17 cellular contexts compared by ENCODE assay signal in genomic region chr2:67039701-67040100, GRCh38.
DNase-seq lines count a peak whose midpoint lies in the region; ATAC-seq, FAIRE-seq and TF ChIP-seq lines count a peak whose summit lies in the region.
"Had no signal": no experiment of that assay in that cellular context is flagged by ENCODE, and none has a peak within 500 bp of the region (broad histone marks: within the 10 kb centered on the region; RNA-seq: fewer than 3 reads in every experiment).

No MANE protein-coding gene starts in this region.

- H3K79me2 ChIP-seq in HepG2 (ENCODE audit: insufficient read depth, low read length) = no peaks in the 10 kb centered on the region

- H3K4me3 ChIP-seq in A673 (ENCODE audit: low read depth, low read length, poor library complexity, severe bottlenecking) (no peak overlapping the region), body of pancreas (no peak overlapping the region), HepG2 (replicated peaks in 1 of 3; ENCODE audit: insufficient read depth in 1 of 3, low read depth in 2 of 3, low read length in 3 of 3) (no peak overlapping the region)
- H3K4me3 ChIP-seq: SJSA1 had no signal

- TF ChIP-seq EP300 in HepG2 (IDR thresholded peaks at IDR 0.05; ENCODE audit: low read depth in 2 of 2, low read length in 2 of 2) (no peak), HepG2 (CRISPR knock-in tag; IDR thresholded peaks at IDR 0.05; ENCODE audit: borderline replicate concordance) (no peak)

- ATAC-seq in body of pancreas (peak; percentile 4), HepG2 (no peak), HG02798 (IDR thresholded peaks at IDR 0.05; ENCODE audit: poor library complexity, unreplicated experiment) (no peak)
- ATAC-seq: PC-3 had no signal

- 11 to 16% methylated on average over 2 of the region's 2 CpGs for WGBS in body of pancreas, 2 donors
- 27% methylated on average over 2 of the region's 2 CpGs for WGBS in HepG2 (ENCODE audit: low lambda C conversion rate)

- no peak overlapping the region for H3K27ac ChIP-seq in A673 (ENCODE audit: low read depth, low read length, poor library complexity, severe bottlenecking)
- H3K27ac ChIP-seq in body of pancreas = peak overlapping the region; percentile 91 to 95 (median 92)
- H3K27ac ChIP-seq in HepG2 (ENCODE audit: extremely low read length, insufficient read depth, low read length) = no peak overlapping the region
- H3K27ac ChIP-seq: C4-2B, RWPE1, SJSA1 had no signal

- TF ChIP-seq POLR2A in body of pancreas (IDR thresholded peaks at IDR 0.05) = no peak
- TF ChIP-seq POLR2A in HepG2 (IDR thresholded peaks at IDR 0.05; ENCODE audit: insufficient read depth in 1 of 2, low read depth in 2 of 2, low read length in 2 of 2) = no peak

- BruUV-seq in A673 (replicated peaks; lab: Mats Ljungman, UMichigan) (no TSS peak), HepG2 (replicated peaks; lab: Mats Ljungman, UMichigan) (no TSS peak)

- POLR2A ChIA-PET in A673 (lab: Charles Lee; ENCODE audit: low non-redundant PET) = no interaction called here
- POLR2A ChIA-PET in HepG2 (lab: Yijun Ruan, JAX) = no interaction called here

- in situ Hi-C loops in HepG2 (cut with HindIII; ENCODE audit: extremely low pct_ligation_motif_present, low pct_unique_long_range_greater_than_20kb) = no loop called here

- H4K20me1 ChIP-seq in HepG2 (ENCODE audit: insufficient read depth, low read length) = no peaks in the 10 kb centered on the region

- H3K27me3 ChIP-seq in A673 (replicated peaks; ENCODE audit: insufficient read depth, low read depth, low read length, poor library complexity) (no peaks in the 10 kb centered on the region), body of pancreas (no peaks in the 10 kb centered on the region), HepG2 (ENCODE audit: control insufficient read depth in 1 of 2, insufficient read depth in 2 of 2, low read length in 2 of 2) (no peaks in the 10 kb centered on the region)
- H3K27me3 ChIP-seq: SJSA1 had no signal

- H3K9me3 ChIP-seq in A673 (ENCODE audit: low read depth, low read length, poor library complexity, severe bottlenecking) (no peaks in the 10 kb centered on the region), body of pancreas (no peaks in the 10 kb centered on the region), HepG2 (ENCODE audit: low read length) (peaks cover 93% of the 10 kb centered on the region)
- H3K9me3 ChIP-seq: SJSA1 had no signal

- H3K36me3 ChIP-seq in A673 (ENCODE audit: insufficient read depth, low read length, poor library complexity, severe bottlenecking) = no peaks in the 10 kb centered on the region
- no peaks in the 10 kb centered on the region for H3K36me3 ChIP-seq in body of pancreas (replicated peaks in 1 of 2; ENCODE audit: insufficient read depth in 1 of 2, low read depth in 2 of 2)
- H3K36me3 ChIP-seq in HepG2 (replicated peaks in 1 of 2; ENCODE audit: control insufficient read depth in 1 of 2, insufficient read depth in 2 of 2, low read length in 2 of 2) = no peaks in the 10 kb centered on the region
- H3K36me3 ChIP-seq: SJSA1 had no signal

- H3K4me2 ChIP-seq in HepG2 (ENCODE audit: low read depth, low read length) = no peak overlapping the region

- FAIRE-seq in HepG2 (lab: Jason Lieb, UNC) = no peak

- intact Hi-C loops in A673 (cut with micrococcal nuclease; ENCODE audit: unreplicated experiment) = no loop called here
- intact Hi-C loops in body of pancreas (cut with DNase I) = no loop called here
- intact Hi-C loops in HepG2 (cut with micrococcal nuclease; ENCODE audit: unreplicated experiment) = no loop called here

- DNase-seq in A673 (ENCODE audit: low spot score) (peak; percentile 61), NCI-H146 (lab: John Stamatoyannopoulos, UW) (peak; percentile 74), body of pancreas (peak in 2 of 4 donors; percentile 16 to 29), HepG2 (ENCODE audit: low spot score) (no peak), NCI-H1048 (lab: John Stamatoyannopoulos, UW) (no peak), GF-D8 (lab: John Stamatoyannopoulos, UW) (no peak)
- no peak for DNase-seq in effector CD4-positive, alpha-beta T cell
- DNase-seq: NCI-H1092; NCI-H2029; NCI-H2171 treated with DMSO at 0.1 percent for 48 hours; NK-92 treated with Interleukin-12 subunit alpha and Interleukin-12 subunit beta, amount 100 ng/mL, for 24 hours; SW 1271 had no signal

- H3K4me1 ChIP-seq in A673 (ENCODE audit: insufficient read depth, low read length, poor library complexity, severe bottlenecking) = peaks cover 9% of the 10 kb centered on the region
- H3K4me1 ChIP-seq in body of pancreas = peaks cover 91% of the 10 kb centered on the region
- 0 out of 2 replicates have a peak, but pooled peaks cover 10% of the 10 kb centered on the region for H3K4me1 ChIP-seq in HepG2 (ENCODE audit: insufficient read depth, low read length)
- H3K4me1 ChIP-seq: SJSA1 had no signal

- H3K9ac ChIP-seq in HepG2 (ENCODE audit: insufficient read depth, low read depth, low read length) = no peak overlapping the region

- CTCF ChIA-PET in A673 (lab: Charles Lee) (no interaction called here), HepG2 (lab: Yijun Ruan, JAX; ENCODE audit: low intra/inter-chr PET ratio, low total read pairs) (no interaction called here)

- TF ChIP-seq CTCF in A673 (conservative IDR thresholded peaks at IDR 0.05; ENCODE audit: low read depth, low read length) (no peak), body of pancreas (IDR thresholded peaks at IDR 0.05) (no peak), HepG2 (CRISPR knock-in tag; IDR thresholded peaks at IDR 0.05) (no peak)

- TF ChIP-seq RAD21 in HepG2 (CRISPR knock-in tag; IDR thresholded peaks at IDR 0.05) = no peak

- H2AFZ ChIP-seq in HepG2 (ENCODE audit: low read length) = no peak overlapping the region

TF ChIP-seq in HepG2, 621 proteins besides CTCF, POLR2A, EP300 and RAD21:
- TF ChIP-seq NRL (CRISPR knock-in tag; IDR thresholded peaks at IDR 0.05; ENCODE audit: borderline replicate concordance) = no peak
- TF ChIP-seq MAFK (conservative IDR thresholded peaks at IDR 0.05 in 1 of 2, IDR thresholded peaks at IDR 0.05 in 1 of 2; ENCODE audit: low read length in 2 of 2) = peak; percentile 48 to 63
- no peak for TF ChIP-seq AGO2 (optimal IDR thresholded peaks at IDR 0.05; ENCODE audit: low read depth, low read length)
- 0 out of 2 replicates have a peak, but pooled peaks have one; percentile 19 for TF ChIP-seq AHDC1 (CRISPR knock-in tag; IDR thresholded peaks at IDR 0.05; ENCODE audit: borderline replicate concordance)
- 0 out of 2 replicates have a peak, but pooled peaks have one; percentile 39 for TF ChIP-seq MAFF (IDR thresholded peaks at IDR 0.05; ENCODE audit: low read depth, low read length)

Comparison
In these comparisons a context has a peak if more than half of its experiments do, and no peak if none do; other contexts are left out.
1. DNase-seq: peak in A673 (single experiment) and NCI-H146 (single experiment); none in HepG2 (single experiment), NCI-H1048 (single experiment), GF-D8 (single experiment) and effector CD4-positive, alpha-beta T cell (single experiment).
2. H3K27ac ChIP-seq: peak in body of pancreas (4 of 4); none in A673 (single experiment) and HepG2 (single experiment).